ENCODE assay signal across 12 cellular contexts in the genomic region with DNA sequence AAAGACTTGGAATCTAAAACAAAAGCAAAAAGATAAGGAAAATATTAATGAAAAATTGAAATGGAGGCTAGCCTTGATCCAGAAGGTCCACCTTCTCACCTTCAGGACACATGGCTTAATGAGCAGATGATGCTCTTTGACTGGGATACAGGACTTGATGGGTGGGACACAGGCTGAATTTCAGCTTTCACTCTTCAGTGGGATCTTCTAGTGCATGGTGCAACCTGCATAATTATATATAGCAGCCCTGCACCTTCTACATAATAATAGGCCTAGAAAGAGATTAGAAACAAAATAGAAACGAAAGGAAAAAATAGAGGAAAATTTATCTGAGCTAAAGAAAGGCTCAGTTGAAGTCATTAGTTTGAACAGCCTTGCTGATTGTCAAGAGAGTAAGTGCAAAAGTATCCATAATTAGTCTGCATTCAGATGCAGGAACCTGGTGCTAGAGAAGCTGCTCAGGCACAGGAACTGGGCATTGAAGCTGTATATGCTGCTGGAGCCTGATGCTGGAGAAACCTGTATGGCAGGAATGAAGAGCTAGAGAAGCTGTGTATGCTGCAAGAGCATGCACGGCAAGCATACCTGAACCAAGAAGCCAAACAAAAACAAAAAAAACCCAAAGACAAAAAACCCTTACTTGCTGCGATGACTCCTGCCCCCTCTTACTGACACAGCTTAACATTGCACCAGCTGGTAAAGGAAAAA. TPM values are rescaled to one million over a fixed set of nuclear protein-coding genes. Genes with fewer than 3 reads are reported as not detected.
DNase-seq lines count a peak whose midpoint lies in the region; ATAC-seq, FAIRE-seq and TF ChIP-seq lines count a peak whose summit lies in the region.
"Had no signal": no experiment of that assay in that cellular context is flagged by ENCODE, and none has a peak within 500 bp of the region (broad histone marks: within the 10 kb centered on the region; RNA-seq: fewer than 3 reads in every experiment).

No MANE protein-coding gene starts in this region.

- intact Hi-C loops in left colon (cut with DNase I, micrococcal nuclease): no loop called here
- intact Hi-C loops in tibial artery (cut with DNase I; ENCODE audit: low total_unique reads): no loop called here

- TF ChIP-seq POLR2A in A549 (IDR thresholded peaks at IDR 0.05; ENCODE audit: low read length) (no peak), H54 (IDR thresholded peaks at IDR 0.05; ENCODE audit: low read depth, low read length) (no peak)

- H3K4me1 ChIP-seq in A549: peaks cover 20% of the 10 kb centered on the region; the same call in 2 of the 3 replicates
- no peaks in the 10 kb centered on the region for H3K4me1 ChIP-seq in astrocyte (ENCODE audit: insufficient read depth, low read length)
- peaks cover 0 to 50% (median 8%) of the 10 kb centered on the region in 4 donors for H3K4me1 ChIP-seq in tibial artery

- DNase-seq in A549 (ENCODE audit: low read depth in 1 of 2, low spot score in 1 of 2) (no peak), H54 (ENCODE audit: insufficient read length, low spot score) (no peak), astrocyte (ENCODE audit: low read depth) (no peak), left colon (no peak), germinal center (ENCODE audit: low spot score) (no peak), GM19239 (ENCODE audit: insufficient read length, low spot score) (no peak), NCI-H2171 (lab: John Stamatoyannopoulos, UW) (no peak), tibial artery (no peak)
- DNase-seq: activated CD4-positive, alpha-beta T cell treated with anti-CD3 and anti-CD28 coated beads, Interleukin-2, amount 50 U/mL, for 1 hour; activated gamma-delta T cell treated with Interleukin-2 at 50 U/mL for 16 hours; stimulated activated CD8-positive, alpha-beta memory T cell treated with anti-CD3 and anti-CD28 coated beads, Interleukin-4, amount 100 ng/mL, for 48 hours had no signal

- CTCF ChIA-PET in A549 (lab: Yijun Ruan, JAX): interaction anchor here (0.6 to 1.4 kb wide), 3 partner anchors 8 to 159 kb away, joined by 3 to 4 read pairs (median 4); no protein-coding TSS in a partner anchor

- H2AFZ ChIP-seq in astrocyte (ENCODE audit: low read depth, low read length): no peak overlapping the region

- H3K4me2 ChIP-seq in A549: peak overlapping the region; percentile 4; the same call in 1 of the 3 replicates
- H3K4me2 ChIP-seq in astrocyte (ENCODE audit: low read length): no peak overlapping the region

- ATAC-seq in A549 (peak; percentile 55 to 56; a peak in 4 of 6 replicates), left colon (peak; percentile 85)

- no peaks in the 10 kb centered on the region for H3K27me3 ChIP-seq in astrocyte (ENCODE audit: insufficient read depth, low read length)
- H3K27me3 ChIP-seq in tibial artery: no peaks in the 10 kb centered on the region
- H3K27me3 ChIP-seq: esophagus muscularis mucosa had no signal

- H3K9ac ChIP-seq in astrocyte (ENCODE audit: low read length): no peak overlapping the region

- peaks cover 85% of the 10 kb centered on the region for H4K20me1 ChIP-seq in astrocyte (ENCODE audit: insufficient read depth, low read length)

- no peaks in the 10 kb centered on the region for H3K9me3 ChIP-seq in A549
- H3K9me3 ChIP-seq in astrocyte (ENCODE audit: insufficient read depth, low read depth, low read length): no peaks in the 10 kb centered on the region
- no peaks in the 10 kb centered on the region for H3K9me3 ChIP-seq in tibial artery

- H3K36me3 ChIP-seq in astrocyte (ENCODE audit: insufficient read depth, low read length): no peaks in the 10 kb centered on the region
- H3K36me3 ChIP-seq in tibial artery: no peaks in the 10 kb centered on the region
- H3K36me3 ChIP-seq: esophagus muscularis mucosa had no signal

- no peak overlapping the region for H3K27ac ChIP-seq in A549
- H3K27ac ChIP-seq in astrocyte (ENCODE audit: low read depth, low read length): no peak overlapping the region
- H3K27ac ChIP-seq in tibial artery: no peak overlapping the region
- H3K27ac ChIP-seq: esophagus muscularis mucosa had no signal

- H3K4me3 ChIP-seq in A549 (no peak overlapping the region), astrocyte (ENCODE audit: insufficient read depth, low read depth, low read length) (no peak overlapping the region), tibial artery (no peak overlapping the region)
- H3K4me3 ChIP-seq: esophagus muscularis mucosa had no signal

- peaks cover 5% of the 10 kb centered on the region for H3K36me3 Mint-ChIP-seq in astrocyte (ENCODE audit: low read depth, unreplicated experiment)

- TF ChIP-seq CTCF in A549 (IDR thresholded peaks at IDR 0.05) (no peak), astrocyte (IDR thresholded peaks at IDR 0.05; ENCODE audit: insufficient read depth, low read depth, low read length) (no peak), tibial artery (IDR thresholded peaks at IDR 0.05) (no peak)

- H3K9me3 Mint-ChIP-seq in astrocyte (ENCODE audit: unreplicated experiment): no peaks in the 10 kb centered on the region

- TF ChIP-seq EP300 in A549 (IDR thresholded peaks at IDR 0.05): no peak

- peak overlapping the region; percentile 5 for H3K27ac Mint-ChIP-seq in astrocyte (ENCODE audit: unreplicated experiment)

- no peak for TF ChIP-seq RAD21 in A549 (conservative IDR thresholded peaks at IDR 0.05 in 1 of 2, IDR thresholded peaks at IDR 0.05 in 1 of 2)

- H3K27me3 Mint-ChIP-seq in astrocyte (ENCODE audit: low read depth, unreplicated experiment): no peaks in the 10 kb centered on the region

- no peak for FAIRE-seq in A549 (lab: Jason Lieb, UNC)
- peak; percentile 27 for FAIRE-seq in H54 (lab: Jason Lieb, UNC)
- FAIRE-seq in astrocyte (lab: Jason Lieb, UNC): no peak
- no peak for FAIRE-seq in GM19239 (lab: Jason Lieb, UNC)

- H3K4me1 Mint-ChIP-seq in astrocyte (ENCODE audit: low read depth, unreplicated experiment): peaks cover 7% of the 10 kb centered on the region

- H3K4me3 Mint-ChIP-seq in astrocyte (ENCODE audit: unreplicated experiment): no peak overlapping the region

- H3K79me2 ChIP-seq in astrocyte (ENCODE audit: insufficient read depth, low read length): peaks cover 98% of the 10 kb centered on the region

- 76% methylated on average over 3 of the region's 3 CpGs for WGBS in A549 (ENCODE audit: missing lambda C conversion rate)

- POLR2A ChIA-PET in A549 (lab: Yijun Ruan, JAX): no interaction called here

TF ChIP-seq in A549, 52 proteins besides CTCF, POLR2A, EP300 and RAD21:
- no peak for TF ChIP-seq MAZ (IDR thresholded peaks at IDR 0.05; ENCODE audit: borderline replicate concordance, low read depth, low read length)
- no peak for TF ChIP-seq PHF8 (IDR thresholded peaks at IDR 0.05; ENCODE audit: borderline replicate concordance, low read depth)
- no peak for TF ChIP-seq RARB (CRISPR knock-in tag; IDR thresholded peaks at IDR 0.05)
- TF ChIP-seq GATA3 (IDR thresholded peaks at IDR 0.05; ENCODE audit: borderline replicate concordance): no peak
- no peak for TF ChIP-seq NR3C1 (IDR thresholded peaks at IDR 0.05)
- no peak for TF ChIP-seq RCOR1 (IDR thresholded peaks at IDR 0.05; ENCODE audit: low read depth, low read length)
- TF ChIP-seq RFX5 (IDR thresholded peaks at IDR 0.05): no peak
- TF ChIP-seq TFCP2L1 (CRISPR knock-in tag; IDR thresholded peaks at IDR 0.05): no peak
- TF ChIP-seq CHD4 (IDR thresholded peaks at IDR 0.05; ENCODE audit: borderline replicate concordance): no peak
- no peak for TF ChIP-seq ZC3H11A (IDR thresholded peaks at IDR 0.05)
- TF ChIP-seq EHF (CRISPR knock-in tag; IDR thresholded peaks at IDR 0.05): no peak
- TF ChIP-seq, protein P1, sequence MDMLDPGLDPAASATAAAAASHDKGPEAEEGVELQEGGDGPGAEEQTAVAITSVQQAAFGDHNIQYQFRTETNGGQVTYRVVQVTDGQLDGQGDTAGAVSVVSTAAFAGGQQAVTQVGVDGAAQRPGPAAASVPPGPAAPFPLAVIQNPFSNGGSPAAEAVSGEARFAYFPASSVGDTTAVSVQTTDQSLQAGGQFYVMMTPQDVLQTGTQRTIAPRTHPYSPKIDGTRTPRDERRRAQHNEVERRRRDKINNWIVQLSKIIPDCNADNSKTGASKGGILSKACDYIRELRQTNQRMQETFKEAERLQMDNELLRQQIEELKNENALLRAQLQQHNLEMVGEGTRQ (IDR thresholded peaks at IDR 0.05): no peak
- TF ChIP-seq POLR2AphosphoS2 (conservative IDR thresholded peaks at IDR 0.05; ENCODE audit: low read length): no peak
- TF ChIP-seq KDM5A (IDR thresholded peaks at IDR 0.05): no peak
- TF ChIP-seq NFE2L2 (conservative IDR thresholded peaks at IDR 0.05; ENCODE audit: low read length): no peak
- no peak for TF ChIP-seq HOXA7 (CRISPR knock-in tag; IDR thresholded peaks at IDR 0.05)
TF ChIP-seq in A549: peak in this region for 0.

RNA-seq across cellular contexts. Expression of a gene that starts 19.4 kb away (rescaled TPM):
- 84.5 and 109 TPM in 2 replicates for polyA plus RNA-seq in A549 (2011; rRNA removed)
- 17.5 and 18.5 TPM in 2 replicates for polyA plus RNA-seq in A549 (2012; cell fraction: cytosol; rRNA removed)
- polyA plus RNA-seq in A549 (2012; cell fraction: nucleus; rRNA removed): 10.8 and 17.1 TPM in 2 replicates
- polyA plus RNA-seq in A549 (2017; fragmentation: RNase III; extraction: RNeasy Plus Mini Kit Qiagen cat#74134 plus additional on column Dnase treatment): 39.6 to 46.4 TPM (median 39.6 TPM) in 3 replicates
- polyA minus RNA-seq in A549 (2011; rRNA and poly(A)+ RNA removed): 154 and 176 TPM in 2 replicates
- 48.0 and 50.3 TPM in 2 replicates for total RNA-seq in astrocyte
- 10 to 100 TPM; 38.7 to 57.7 TPM for total RNA-seq in left colon
